In the genomic region with DNA sequence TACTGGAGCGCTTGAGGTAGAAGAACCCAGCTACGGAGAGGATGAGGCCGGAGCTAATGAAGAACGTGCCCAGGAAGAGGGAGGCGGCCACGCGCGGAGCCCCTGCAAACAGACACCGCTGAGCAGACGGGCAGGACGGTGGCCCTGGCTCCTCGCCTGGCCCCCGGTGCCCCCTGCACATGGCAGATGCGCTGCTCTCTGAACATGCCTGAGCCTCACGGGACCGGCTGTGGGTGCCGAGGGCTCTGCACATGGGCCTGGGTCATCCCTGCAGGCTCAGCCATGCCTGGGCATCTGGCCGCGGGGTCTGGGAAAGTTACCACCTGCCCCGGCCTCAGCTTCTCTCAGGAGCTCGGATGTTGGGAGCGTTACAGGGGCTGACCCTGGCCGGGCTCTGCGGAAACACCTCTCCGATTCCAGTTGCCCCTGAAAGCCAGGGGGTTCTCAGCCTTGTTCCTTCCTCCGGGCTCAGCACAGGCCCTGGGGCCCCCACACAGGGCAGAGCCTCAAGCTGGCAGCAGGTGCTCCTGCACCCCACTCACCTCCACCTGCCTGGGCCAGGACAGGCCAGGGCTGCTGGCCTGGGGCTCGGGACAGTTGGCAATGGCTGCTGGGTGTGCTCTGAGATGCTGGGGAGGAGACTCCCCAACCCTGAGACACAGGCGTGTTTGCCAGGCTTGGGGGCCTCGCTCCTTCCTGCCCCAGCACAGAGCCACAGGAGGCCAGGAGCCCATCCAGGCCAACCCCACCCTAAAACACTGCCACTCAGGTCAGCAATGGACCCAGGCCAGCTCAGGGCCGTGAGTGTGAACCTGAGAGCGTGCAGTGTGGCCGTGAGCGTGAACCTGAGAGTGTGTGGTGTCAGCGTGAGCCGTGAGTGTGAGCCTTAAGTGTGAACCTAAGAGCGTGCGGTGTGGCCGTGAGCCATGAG, we compare ENCODE assay signal across 1 cellular context.
A peak's percentile ranks its signal among the peaks of the same experiment; 100 is the strongest.
TF ChIP-seq lines count a peak whose summit lies in the region.

No MANE protein-coding gene starts in this region.

TF ChIP-seq in K562, 482 proteins besides CTCF, POLR2A, EP300 and RAD21:
- TF ChIP-seq POLR2G (IDR thresholded peaks at IDR 0.05; ENCODE audit: low read depth, low read length) (peak; percentile 18), BDP1 (IDR thresholded peaks at IDR 0.05; ENCODE audit: insufficient read depth, insufficient read length) (no peak)
